1 cellular context compared by ENCODE assay signal in the genomic region with DNA sequence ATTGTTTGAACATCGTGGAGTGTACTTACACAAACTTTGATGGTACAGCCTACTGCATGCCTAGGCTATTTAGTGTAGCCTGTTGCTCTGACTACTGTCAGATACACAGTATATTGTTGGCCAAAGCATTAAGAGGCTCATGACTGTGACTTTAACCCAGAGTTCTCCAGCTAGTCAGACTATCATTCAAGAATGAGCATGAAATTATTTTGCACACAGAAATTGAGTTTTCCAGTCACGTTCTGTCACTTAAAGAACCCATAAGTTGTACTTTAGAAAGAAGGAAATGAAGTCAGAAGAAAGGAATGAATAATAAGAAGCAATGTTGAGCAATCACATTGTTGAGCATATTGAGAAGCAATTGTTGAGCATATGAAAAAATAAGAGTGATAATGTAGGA.
TF ChIP-seq lines count a peak whose summit lies in the region.

No MANE protein-coding gene starts in this region.

TF ChIP-seq in HepG2, 621 proteins besides CTCF, POLR2A, EP300 and RAD21:
- TF ChIP-seq ZNF720 (CRISPR knock-in tag; IDR thresholded peaks at IDR 0.05) (no peak), SMARCE1 (IDR thresholded peaks at IDR 0.05; ENCODE audit: borderline replicate concordance) (no peak), CEBPB (IDR thresholded peaks at IDR 0.05; ENCODE audit: borderline replicate concordance, low read depth, low read length) (peak; percentile 27; the same call in 1 of the 2 replicates), HOXA3 (CRISPR knock-in tag; IDR thresholded peaks at IDR 0.05) (no peak), HNRNPLL (IDR thresholded peaks at IDR 0.05; ENCODE audit: low read depth, low read length, poor library complexity, severe bottlenecking) (no peak)
- TF ChIP-seq, protein P1, sequence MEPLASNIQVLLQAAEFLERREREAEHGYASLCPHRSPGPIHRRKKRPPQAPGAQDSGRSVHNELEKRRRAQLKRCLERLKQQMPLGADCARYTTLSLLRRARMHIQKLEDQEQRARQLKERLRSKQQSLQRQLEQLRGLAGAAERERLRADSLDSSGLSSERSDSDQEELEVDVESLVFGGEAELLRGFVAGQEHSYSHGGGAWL (CRISPR knock-in tag; IDR thresholded peaks at IDR 0.05): no peak
- TF ChIP-seq, protein P2, sequence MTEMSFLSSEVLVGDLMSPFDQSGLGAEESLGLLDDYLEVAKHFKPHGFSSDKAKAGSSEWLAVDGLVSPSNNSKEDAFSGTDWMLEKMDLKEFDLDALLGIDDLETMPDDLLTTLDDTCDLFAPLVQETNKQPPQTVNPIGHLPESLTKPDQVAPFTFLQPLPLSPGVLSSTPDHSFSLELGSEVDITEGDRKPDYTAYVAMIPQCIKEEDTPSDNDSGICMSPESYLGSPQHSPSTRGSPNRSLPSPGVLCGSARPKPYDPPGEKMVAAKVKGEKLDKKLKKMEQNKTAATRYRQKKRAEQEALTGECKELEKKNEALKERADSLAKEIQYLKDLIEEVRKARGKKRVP (CRISPR knock-in tag; IDR thresholded peaks at IDR 0.05): no peak
